In the genomic region with DNA sequence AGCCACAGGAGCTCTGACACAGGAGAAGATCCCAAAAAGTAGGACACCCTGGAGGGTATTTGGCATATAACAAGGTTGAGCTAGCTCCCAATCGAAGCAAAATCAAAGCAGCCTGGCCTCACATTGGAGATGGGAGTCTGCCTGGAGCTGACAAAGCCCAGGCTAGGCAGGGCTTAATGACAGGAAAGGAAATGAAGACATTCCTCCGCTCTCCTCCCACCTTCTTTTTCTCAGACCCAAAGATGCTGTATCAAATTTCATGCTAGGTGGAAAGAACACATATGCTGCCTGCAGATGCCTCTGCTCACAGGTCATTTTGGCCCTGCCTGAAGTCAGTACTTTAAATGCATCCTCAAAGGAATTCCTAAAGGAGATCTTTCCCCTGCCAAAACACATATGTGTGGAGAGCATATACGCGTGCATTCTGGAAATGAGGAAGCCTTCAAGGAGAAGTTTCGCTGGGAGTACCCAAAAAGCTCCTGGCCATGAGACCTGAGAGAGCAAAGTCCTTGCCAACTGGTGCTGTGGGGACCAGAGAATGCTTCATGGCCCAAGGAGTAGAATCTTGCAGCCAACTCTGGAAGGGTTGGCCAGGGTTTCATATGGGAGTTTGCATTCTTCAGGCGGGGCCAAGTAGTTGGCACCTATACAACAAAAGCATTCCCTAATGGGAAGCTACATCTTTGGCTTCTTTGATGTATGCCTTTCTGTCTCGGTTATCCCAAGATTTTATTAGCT, we compare ENCODE assay signal across 20 cellular contexts.
DNase-seq lines count a peak whose midpoint lies in the region; ATAC-seq, FAIRE-seq and TF ChIP-seq lines count a peak whose summit lies in the region.
"Had no signal": no experiment of that assay in that cellular context is flagged by ENCODE, and none has a peak within 500 bp of the region (broad histone marks: within the 10 kb centered on the region; RNA-seq: fewer than 3 reads in every experiment).

No MANE protein-coding gene starts in this region.

- no peak overlapping the region for H3K4me2 ChIP-seq in astrocyte (ENCODE audit: low read length)

- no peak overlapping the region for H3K9ac ChIP-seq in astrocyte (ENCODE audit: low read length)

- peaks cover 5% of the 10 kb centered on the region for H3K27me3 Mint-ChIP-seq in astrocyte (ENCODE audit: low read depth, unreplicated experiment)
- H3K27me3 Mint-ChIP-seq: activated CD4-positive, alpha-beta memory T cell treated with anti-CD3 and anti-CD28 coated beads for 36 hours had no signal

- H3K4me1 ChIP-seq in astrocyte (ENCODE audit: insufficient read depth, low read length) = no peaks in the 10 kb centered on the region
- H3K4me1 ChIP-seq: testis had no signal

- no peaks in the 10 kb centered on the region for H3K9me3 Mint-ChIP-seq in astrocyte (ENCODE audit: unreplicated experiment)
- H3K9me3 Mint-ChIP-seq: activated CD4-positive, alpha-beta memory T cell treated with anti-CD3 and anti-CD28 coated beads for 36 hours; CD8-positive, alpha-beta T cell had no signal

- peaks cover 3% of the 10 kb centered on the region for H3K27me3 ChIP-seq in astrocyte (ENCODE audit: insufficient read depth, low read length)
- H3K27me3 ChIP-seq: testis had no signal

- no peak overlapping the region for H3K27ac ChIP-seq in astrocyte (ENCODE audit: low read depth, low read length)
- H3K27ac ChIP-seq: testis had no signal

- no peak overlapping the region for H3K4me3 ChIP-seq in astrocyte (ENCODE audit: insufficient read depth, low read depth, low read length)
- H3K4me3 ChIP-seq: testis had no signal

- H3K4me3 Mint-ChIP-seq in astrocyte (ENCODE audit: unreplicated experiment) = no peak overlapping the region
- H3K4me3 Mint-ChIP-seq: activated CD4-positive, alpha-beta memory T cell treated with anti-CD3 and anti-CD28 coated beads for 36 hours; CD8-positive, alpha-beta T cell had no signal

- peak; percentile 79 for ATAC-seq in omental fat pad (ENCODE audit: low FRiP score)
- ATAC-seq in GM19455 (IDR thresholded peaks at IDR 0.05; ENCODE audit: unreplicated experiment) = no peak
- ATAC-seq: CD8-positive, alpha-beta T cell had no signal

- H2AFZ ChIP-seq in astrocyte (ENCODE audit: low read depth, low read length) = no peak overlapping the region

- H3K9me3 ChIP-seq in astrocyte (ENCODE audit: insufficient read depth, low read depth, low read length) = no peaks in the 10 kb centered on the region
- H3K9me3 ChIP-seq: testis had no signal

- no peaks in the 10 kb centered on the region for H3K36me3 Mint-ChIP-seq in astrocyte (ENCODE audit: low read depth, unreplicated experiment)
- H3K36me3 Mint-ChIP-seq: activated CD4-positive, alpha-beta memory T cell treated with anti-CD3 and anti-CD28 coated beads for 36 hours; CD8-positive, alpha-beta T cell had no signal

- H4K20me1 ChIP-seq in astrocyte (ENCODE audit: insufficient read depth, low read length) = no peaks in the 10 kb centered on the region

- H3K4me1 Mint-ChIP-seq in astrocyte (ENCODE audit: low read depth, unreplicated experiment) = peaks cover 5% of the 10 kb centered on the region

- DNase-seq in HT1080 (ENCODE audit: low read depth) = peak; percentile 18
- DNase-seq in astrocyte (ENCODE audit: low read depth) = peak; percentile 6
- peak; percentile 25 for DNase-seq in iPS DF 19.7 (ENCODE audit: low read depth, low spot score)
- no peak for DNase-seq in omental fat pad (ENCODE audit: low spot score)
- no peak for DNase-seq in activated gamma-delta T cell (lab: John Stamatoyannopoulos, UW)
- no peak for DNase-seq in stimulated activated CD4-positive, alpha-beta T cell treated with anti-CD3 and anti-CD28 coated beads, Interleukin-2, amount 100 ng/mL, for 48 hours
- DNase-seq: activated CD4-positive, alpha-beta memory T cell treated with anti-CD3 and anti-CD28 coated beads for 36 hours; activated naive CD4-positive, alpha-beta T cell treated with Interleukin-2 at 50 U/mL for 16 hours; activated T-cell treated with anti-CD3 and anti-CD28 coated beads for 4 hours; CD8-positive, alpha-beta T cell; DMS79; KBM-7; left cardiac atrium; NCI-H1048; NCI-H2081 treated with DMSO at 0.1 percent for 48 hours; NCI-H526 treated with DMSO at 0.1 percent for 48 hours; Right ventricle myocardium superior; T-helper 1 cell; testis had no signal

- no peaks in the 10 kb centered on the region for H3K36me3 ChIP-seq in astrocyte (ENCODE audit: insufficient read depth, low read length)

- no peaks in the 10 kb centered on the region for H3K79me2 ChIP-seq in astrocyte (ENCODE audit: insufficient read depth, low read length)

- FAIRE-seq in astrocyte (lab: Jason Lieb, UNC) = no peak

- TF ChIP-seq CTCF in astrocyte (IDR thresholded peaks at IDR 0.05; ENCODE audit: insufficient read depth, low read depth, low read length) = no peak
- no peak for TF ChIP-seq CTCF in omental fat pad (IDR thresholded peaks at IDR 0.05)

- H3K27ac Mint-ChIP-seq in astrocyte (ENCODE audit: unreplicated experiment) = no peak overlapping the region
- H3K27ac Mint-ChIP-seq: activated CD4-positive, alpha-beta memory T cell treated with anti-CD3 and anti-CD28 coated beads for 36 hours; CD8-positive, alpha-beta T cell had no signal

Comparison
In these comparisons a context has a peak if more than half of its experiments do, and no peak if none do; other contexts are left out.
1. DNase-seq: peak in HT1080 (single experiment), astrocyte (single experiment) and iPS DF 19.7 (single experiment); none in omental fat pad (single experiment), activated gamma-delta T cell (single experiment) and stimulated activated CD4-positive, alpha-beta T cell treated with anti-CD3 and anti-CD28 coated beads, Interleukin-2, amount 100 ng/mL, for 48 hours (0 of 2).